8 cellular contexts compared by ENCODE assay signal in the genomic region with DNA sequence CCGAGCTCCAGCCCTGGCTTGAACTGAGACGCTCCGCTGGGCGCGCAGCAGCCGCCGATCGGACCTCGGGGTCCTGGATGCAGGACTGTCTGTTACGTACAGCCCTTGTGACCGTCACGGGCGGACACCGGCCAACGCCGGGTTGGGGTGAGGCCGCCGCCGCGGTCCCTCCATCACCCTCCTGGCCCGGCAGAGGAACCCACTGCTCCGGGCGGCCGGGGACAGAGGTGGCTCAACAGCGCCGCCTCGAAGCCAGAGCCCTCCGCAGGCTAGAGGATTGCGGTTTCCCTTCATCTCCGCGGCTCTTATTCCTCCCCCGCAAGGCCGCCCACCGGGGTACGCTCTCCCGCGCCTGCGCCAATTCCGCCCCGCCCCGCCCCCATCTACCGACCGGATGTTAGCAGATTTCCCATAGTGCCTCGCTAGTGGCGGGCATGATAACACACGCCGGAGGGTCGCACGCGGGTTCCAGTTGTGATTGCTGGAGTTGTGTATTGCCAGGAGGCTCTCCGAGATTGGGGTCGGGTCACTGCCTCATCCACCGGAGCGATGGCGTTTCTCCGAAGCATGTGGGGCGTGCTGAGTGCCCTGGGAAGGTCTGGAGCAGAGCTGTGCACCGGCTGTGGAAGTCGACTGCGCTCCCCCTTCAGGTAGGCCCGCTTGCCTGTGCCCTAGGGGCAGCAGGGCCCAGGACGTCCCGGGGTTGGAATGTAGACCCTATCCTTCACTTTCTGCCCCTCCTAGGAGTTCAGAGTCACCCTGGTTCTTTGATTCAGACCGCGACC. TPM values are rescaled to one million over a fixed set of nuclear protein-coding genes. Genes with fewer than 3 reads are reported as not detected.
DNase-seq lines count a peak whose midpoint lies in the region; FAIRE-seq and TF ChIP-seq lines count a peak whose summit lies in the region.

Gene TFAM (plus strand): TSS at position 412 of the 785 bp plus-strand sequence. CDS start 138 bp downstream, at position 550.

- H4K20me1 ChIP-seq in MM.1S (ENCODE audit: insufficient read depth, low read length): no peaks in the 10 kb centered on the region

- peak within 1 kb of the TSS; percentile 92 for H3K4me2 ChIP-seq in MM.1S (ENCODE audit: low read depth, low read length)

- H3K36me3 ChIP-seq in MM.1S (replicated peaks; ENCODE audit: insufficient read depth, low read length) (peaks cover 14% of the 10 kb centered on the region; the same call in 1 of the 2 replicates), SJCRH30 (peaks cover 28% of the 10 kb centered on the region), neutrophil (peaks cover 19% of the 10 kb centered on the region)

- H3K4me3 ChIP-seq in MM.1S (ENCODE audit: low read length) (peak within 1 kb of the TSS; percentile 84), SJCRH30 (peak within 1 kb of the TSS; percentile 69), neutrophil (ENCODE audit: low read depth in 1 of 2, low read length in 1 of 2) (peak within 1 kb of the TSS; percentile 69 to 77)

- H3K9me2 ChIP-seq in MM.1S (replicated peaks; ENCODE audit: insufficient read depth, low read length): no peaks in the 10 kb centered on the region

- H3K79me2 ChIP-seq in MM.1S (ENCODE audit: low read length): peaks cover 50% of the 10 kb centered on the region

- peak; percentile 97 for DNase-seq in GM03348 (ENCODE audit: low spot score)
- DNase-seq in HCEC 1CT: peak; percentile 96
- peak; percentile 95 for DNase-seq in MM.1S
- DNase-seq in SJCRH30: peak; percentile 93 to 94
- DNase-seq in activated naive CD4-positive, alpha-beta T cell (lab: John Stamatoyannopoulos, UW): peak; percentile 95 to 97 (median 96)
- peak; percentile 83 to 90 for DNase-seq in frontal cortex (ENCODE audit: low spot score in 2 of 2)
- DNase-seq in substantia nigra (lab: John Stamatoyannopoulos, UW): peak; percentile 58 to 97 (median 92)

- peaks cover 12% of the 10 kb centered on the region for H3F3A ChIP-seq in MM.1S (ENCODE audit: insufficient read depth, low read length)

- H3K9me3 ChIP-seq in MM.1S (replicated peaks; ENCODE audit: insufficient read depth, low read length) (no peaks in the 10 kb centered on the region), SJCRH30 (replicated peaks) (no peaks in the 10 kb centered on the region), neutrophil (no peaks in the 10 kb centered on the region)

- FAIRE-seq in frontal cortex (lab: Jason Lieb, UNC): no peak

- H3K9ac ChIP-seq in MM.1S (ENCODE audit: low read length): peak within 1 kb of the TSS; percentile 86

- H3K4me1 ChIP-seq in MM.1S (ENCODE audit: low read length): peaks cover 20% of the 10 kb centered on the region
- H3K4me1 ChIP-seq in SJCRH30: no peaks in the 10 kb centered on the region
- peaks cover 34 to 40% of the 10 kb centered on the region in 2 experiments for H3K4me1 ChIP-seq in neutrophil (ENCODE audit: control insufficient read depth in 1 of 2, insufficient read depth in 1 of 2, low read depth in 1 of 2, low read length in 1 of 2)

- peak within 1 kb of the TSS; percentile 85 for H2AFZ ChIP-seq in MM.1S (ENCODE audit: low read length)

- no peaks in the 10 kb centered on the region for H3K27me3 ChIP-seq in MM.1S (replicated peaks; ENCODE audit: insufficient read depth, low read length)
- H3K27me3 ChIP-seq in SJCRH30: no peaks in the 10 kb centered on the region
- H3K27me3 ChIP-seq in neutrophil: no peaks in the 10 kb centered on the region

- H3K27ac ChIP-seq in MM.1S (ENCODE audit: low read length) (peak within 1 kb of the TSS; percentile 79), SJCRH30 (peak within 1 kb of the TSS; percentile 73), neutrophil (peak within 1 kb of the TSS; percentile 94), substantia nigra (ENCODE audit: low read depth, low read length, poor library complexity, severe bottlenecking) (peak within 1 kb of the TSS; percentile 92)

- TF ChIP-seq CTCF in MM.1S (IDR thresholded peaks at IDR 0.05; ENCODE audit: low read length) (peak; percentile 57), neutrophil (IDR thresholded peaks at IDR 0.05) (peak; percentile 70)

RNA-seq across cellular contexts. Expression of gene TFAM, which starts in this region (rescaled TPM):
- total RNA-seq in SJCRH30 (2014; rRNA removed; shearing (Covaris generic)): 59.9 and 60.0 TPM in 2 replicates
- 62.0 TPM for total RNA-seq in frontal cortex

Comparison
In these comparisons a context has a peak if more than half of its experiments do, and no peak if none do; other contexts are left out.
1. Peak in every context shown above with its lines: DNase-seq, H3K4me3 ChIP-seq and H3K27ac ChIP-seq.